Comparison of ENCODE assay signal across 1 cellular context in genomic region chr6:31578058-31578457, GRCh38.
TF ChIP-seq lines count a peak whose summit lies in the region.

No MANE protein-coding gene starts in this region.

TF ChIP-seq in WTC11, 78 proteins besides CTCF, POLR2A, EP300 and RAD21 (continued from another document):
- no peak for TF ChIP-seq FOXP1 (CRISPR knock-in tag; IDR thresholded peaks at IDR 0.05; ENCODE audit: borderline replicate concordance)
- no peak for TF ChIP-seq TEAD1 (CRISPR knock-in tag; IDR thresholded peaks at IDR 0.05)
- TF ChIP-seq RELA (CRISPR knock-in tag; IDR thresholded peaks at IDR 0.05; ENCODE audit: borderline replicate concordance), result no peak
- TF ChIP-seq TP53 (CRISPR knock-in tag; IDR thresholded peaks at IDR 0.05), result no peak
- TF ChIP-seq, protein P1, sequence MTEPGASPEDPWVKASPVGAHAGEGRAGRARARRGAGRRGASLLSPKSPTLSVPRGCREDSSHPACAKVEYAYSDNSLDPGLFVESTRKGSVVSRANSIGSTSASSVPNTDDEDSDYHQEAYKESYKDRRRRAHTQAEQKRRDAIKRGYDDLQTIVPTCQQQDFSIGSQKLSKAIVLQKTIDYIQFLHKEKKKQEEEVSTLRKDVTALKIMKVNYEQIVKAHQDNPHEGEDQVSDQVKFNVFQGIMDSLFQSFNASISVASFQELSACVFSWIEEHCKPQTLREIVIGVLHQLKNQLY (CRISPR knock-in tag; IDR thresholded peaks at IDR 0.05), result no peak
- TF ChIP-seq RORB (CRISPR knock-in tag; IDR thresholded peaks at IDR 0.05), result no peak
- TF ChIP-seq TCF7 (CRISPR knock-in tag; IDR thresholded peaks at IDR 0.05; ENCODE audit: low read depth), result no peak
- TF ChIP-seq, protein P2, sequence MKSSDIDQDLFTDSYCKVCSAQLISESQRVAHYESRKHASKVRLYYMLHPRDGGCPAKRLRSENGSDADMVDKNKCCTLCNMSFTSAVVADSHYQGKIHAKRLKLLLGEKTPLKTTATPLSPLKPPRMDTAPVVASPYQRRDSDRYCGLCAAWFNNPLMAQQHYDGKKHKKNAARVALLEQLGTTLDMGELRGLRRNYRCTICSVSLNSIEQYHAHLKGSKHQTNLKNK (CRISPR knock-in tag; IDR thresholded peaks at IDR 0.05), result no peak
- TF ChIP-seq AR (CRISPR knock-in tag; IDR thresholded peaks at IDR 0.05), result no peak
- TF ChIP-seq EMX1 (CRISPR knock-in tag; IDR thresholded peaks at IDR 0.05), result no peak
- TF ChIP-seq, protein P3, sequence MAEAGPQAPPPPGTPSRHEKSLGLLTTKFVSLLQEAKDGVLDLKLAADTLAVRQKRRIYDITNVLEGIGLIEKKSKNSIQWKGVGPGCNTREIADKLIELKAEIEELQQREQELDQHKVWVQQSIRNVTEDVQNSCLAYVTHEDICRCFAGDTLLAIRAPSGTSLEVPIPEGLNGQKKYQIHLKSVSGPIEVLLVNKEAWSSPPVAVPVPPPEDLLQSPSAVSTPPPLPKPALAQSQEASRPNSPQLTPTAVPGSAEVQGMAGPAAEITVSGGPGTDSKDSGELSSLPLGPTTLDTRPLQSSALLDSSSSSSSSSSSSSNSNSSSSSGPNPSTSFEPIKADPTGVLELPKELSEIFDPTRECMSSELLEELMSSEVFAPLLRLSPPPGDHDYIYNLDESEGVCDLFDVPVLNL (CRISPR knock-in tag; IDR thresholded peaks at IDR 0.05; ENCODE audit: borderline replicate concordance, low read depth), result no peak
